ENCODE assay signal across 14 cellular contexts in the genomic region with DNA sequence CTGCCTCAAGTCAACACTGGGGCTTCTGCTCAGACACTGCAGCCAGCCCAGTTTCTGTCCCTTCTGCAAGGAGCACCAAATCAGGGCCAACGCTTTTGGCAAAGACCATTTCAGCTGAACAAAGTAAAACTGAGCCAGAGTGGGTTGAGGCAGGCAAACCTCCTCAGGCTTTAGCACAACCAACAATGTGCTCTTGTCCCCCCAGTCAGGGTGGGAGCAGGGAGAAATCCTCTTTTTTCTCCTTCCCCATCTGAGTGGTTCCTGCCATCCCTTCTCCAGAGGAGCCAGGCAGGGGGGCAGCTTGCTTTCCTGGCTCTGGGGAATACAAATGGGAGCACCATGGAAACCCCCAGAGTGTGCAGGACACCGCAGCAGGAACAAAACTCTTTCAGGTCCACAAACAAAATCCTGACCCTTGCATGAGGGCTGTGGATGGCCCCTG. TPM values are rescaled to one million over a fixed set of nuclear protein-coding genes. Genes with fewer than 3 reads are reported as not detected.
A peak's percentile ranks its signal among the peaks of the same experiment; 100 is the strongest.
DNase-seq lines count a peak whose midpoint lies in the region; ATAC-seq and TF ChIP-seq lines count a peak whose summit lies in the region.
"Had no signal": no experiment of that assay in that cellular context is flagged by ENCODE, and none has a peak within 500 bp of the region (broad histone marks: within the 10 kb centered on the region; RNA-seq: fewer than 3 reads in every experiment).

No MANE protein-coding gene starts in this region.

- H3K36me3 Mint-ChIP-seq in glutamatergic neuron (ENCODE audit: unreplicated experiment): peaks cover 3% of the 10 kb centered on the region

- H3K4me3 ChIP-seq in neutrophil (ENCODE audit: low read depth in 1 of 2, low read length in 1 of 2): no peak overlapping the region
- H3K4me3 ChIP-seq: GM23338 had no signal

- H3K4me1 Mint-ChIP-seq in glutamatergic neuron (ENCODE audit: low read depth, unreplicated experiment): peaks cover 4% of the 10 kb centered on the region

- CTCF ChIA-PET in RWPE1 (lab: Yijun Ruan, JAX): interaction anchor here (0.9 to 2.0 kb wide), 4 partner anchors 9 to 80 kb away, joined by 5 to 11 read pairs (median 6); no protein-coding TSS in a partner anchor

- DNase-seq in C1 segment of cervical spinal cord (lab: John Stamatoyannopoulos, UW) (peak in 9 of 14 donors; percentile 26 to 90 (median 67)), RWPE1 (ENCODE audit: low spot score) (no peak), caudate nucleus (lab: John Stamatoyannopoulos, UW) (peak in 31 of 61 donors; percentile 16 to 90 (median 37)), activated gamma-delta T cell (lab: John Stamatoyannopoulos, UW) (no peak), glutamatergic neuron (no peak), DMS 273 (lab: John Stamatoyannopoulos, UW; ENCODE audit: unreplicated experiment) (no peak)
- DNase-seq: cortex of kidney, DMS79, kidney glomerular epithelial cell, NCI-H1694, NCI-H510A treated with DMSO at 0.1 percent for 48 hours had no signal

- H3K27me3 ChIP-seq in neutrophil: no peaks in the 10 kb centered on the region

- H3K27me3 Mint-ChIP-seq in glutamatergic neuron (ENCODE audit: unreplicated experiment): peaks cover 7% of the 10 kb centered on the region

- no peak overlapping the region for H3K4me3 Mint-ChIP-seq in glutamatergic neuron (ENCODE audit: unreplicated experiment)
- H3K4me3 Mint-ChIP-seq: GM23338 had no signal

- ATAC-seq in GM19455 (IDR thresholded peaks at IDR 0.05; ENCODE audit: unreplicated experiment): no peak
- ATAC-seq: GM23338 had no signal

- POLR2A ChIA-PET in RWPE1 (lab: Yijun Ruan, JAX; ENCODE audit: low non-redundant PET): no interaction called here

- no peak overlapping the region for H3K27ac Mint-ChIP-seq in glutamatergic neuron (ENCODE audit: unreplicated experiment)
- H3K27ac Mint-ChIP-seq: GM23338 had no signal

- H3K36me3 ChIP-seq in neutrophil: peaks cover 73% of the 10 kb centered on the region

- no peaks in the 10 kb centered on the region for H3K9me3 ChIP-seq in neutrophil

- H3K27ac ChIP-seq in RWPE1 (peak overlapping the region; percentile 8), caudate nucleus (ENCODE audit: low read depth, low read length) (peak overlapping the region; percentile 82), neutrophil (peak overlapping the region; percentile 99)

- TF ChIP-seq CTCF in RWPE1 (conservative IDR thresholded peaks at IDR 0.05; ENCODE audit: low read depth): no peak
- TF ChIP-seq CTCF in neutrophil (IDR thresholded peaks at IDR 0.05): no peak
- TF ChIP-seq CTCF in glutamatergic neuron (IDR thresholded peaks at IDR 0.05; ENCODE audit: partially characterized antibody, unreplicated experiment): no peak

- H3K9me3 Mint-ChIP-seq in glutamatergic neuron (ENCODE audit: unreplicated experiment): peaks cover 2% of the 10 kb centered on the region
- H3K9me3 Mint-ChIP-seq: GM23338 had no signal

- H3K4me1 ChIP-seq in neutrophil (ENCODE audit: control insufficient read depth in 1 of 2, insufficient read depth in 1 of 2, low read depth in 1 of 2, low read length in 1 of 2): peaks cover 59 to 76% of the 10 kb centered on the region in 2 experiments

RNA-seq across cellular contexts. Expression of gene CAMK2G, which starts 14.3 kb away (rescaled TPM):
- total RNA-seq in glutamatergic neuron (ENCODE audit: unreplicated experiment): 25.9 TPM

RNA-seq across cellular contexts. Expression of gene NDST2, which starts 48.7 kb away (rescaled TPM):
- 34.4 TPM for total RNA-seq in glutamatergic neuron (ENCODE audit: unreplicated experiment)

RNA-seq across cellular contexts. Expression of gene PLAU, which starts 50.9 kb away (rescaled TPM):
- total RNA-seq in glutamatergic neuron (ENCODE audit: unreplicated experiment): 0.59 TPM

Comparison
In these comparisons a context has a peak if more than half of its experiments do, and no peak if none do; other contexts are left out.
1. DNase-seq: peak in C1 segment of cervical spinal cord (9 of 14) and caudate nucleus (31 of 61); none in RWPE1 (single experiment), activated gamma-delta T cell (single experiment), glutamatergic neuron (single experiment) and DMS 273 (single experiment).
2. H3K27ac ChIP-seq: peak in every context shown above with its lines; median percentile 99 in neutrophil; 82 in caudate nucleus; 8 in RWPE1.